In the genomic region with DNA sequence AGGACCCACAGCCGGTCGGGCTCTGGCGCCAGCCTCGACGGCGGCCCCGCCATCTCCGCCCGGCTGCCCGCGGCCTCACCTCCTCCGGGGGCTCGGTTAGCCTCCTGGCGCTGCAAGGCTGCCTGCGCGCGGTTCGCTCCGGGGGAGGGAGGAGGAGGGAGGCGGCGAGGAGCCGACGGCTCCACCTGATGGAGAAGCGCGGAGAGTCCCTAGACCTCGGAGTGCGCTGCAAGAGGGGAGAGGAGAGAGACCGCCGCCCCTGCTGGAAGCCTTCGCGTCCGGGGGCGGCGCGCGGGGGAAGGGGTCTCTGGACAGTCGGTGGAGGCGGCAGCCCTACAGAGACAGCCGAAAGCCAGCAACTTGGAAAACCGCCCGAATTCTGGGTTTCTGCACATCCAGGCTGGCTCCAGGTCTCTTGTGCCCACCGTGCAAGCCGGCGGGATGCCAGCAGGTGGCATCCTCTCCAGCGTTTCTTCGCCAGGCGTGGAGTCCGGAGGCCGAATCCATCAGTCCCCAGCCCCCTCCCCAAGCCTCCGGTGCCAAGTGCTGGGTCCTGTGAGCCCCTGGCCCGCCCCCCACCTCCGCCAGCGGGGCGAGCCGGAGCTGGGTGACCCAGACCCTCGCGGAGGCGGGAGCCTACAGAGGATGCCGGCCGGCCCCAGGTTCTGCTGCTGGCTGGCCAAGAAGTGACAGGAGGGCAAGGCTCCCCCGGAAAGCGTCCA, we compare ENCODE assay signal across 8 cellular contexts.
DNase-seq lines count a peak whose midpoint lies in the region; ATAC-seq and TF ChIP-seq lines count a peak whose summit lies in the region.

No MANE protein-coding gene starts in this region.

- no peaks in the 10 kb centered on the region for H3K9me3 ChIP-seq in HAP-1

- H3K4me3 ChIP-seq in HAP-1 (no peak overlapping the region), skeletal muscle cell (ENCODE audit: low read depth, low read length) (peak overlapping the region; percentile 45)

- H3K4me1 ChIP-seq in HAP-1, result no peaks in the 10 kb centered on the region

- DNase-seq in AG09319 (ENCODE audit: extremely low read depth, low read depth), result no peak
- peak; percentile 17 to 41 for DNase-seq in HAP-1 (ENCODE audit: low spot score in 2 of 2)
- DNase-seq in RPMI8226, result peak; percentile 29
- DNase-seq in head of caudate nucleus, result peak; percentile 40 to 88 (median 73)
- no peak for DNase-seq in skeletal muscle cell (ENCODE audit: low read depth)
- DNase-seq in 8988T, result no peak
- no peak for DNase-seq in activated naive CD4-positive, alpha-beta T cell treated with Interleukin-2 at 50 U/mL for 16 hours

- in situ Hi-C loops in HAP-1 (cut with MboI; ENCODE audit: low sequenced_read_pairs), result no loop called here

- H3K36me3 ChIP-seq in HAP-1 (replicated peaks), result no peaks in the 10 kb centered on the region

- TF ChIP-seq CTCF in AG09319 (IDR thresholded peaks at IDR 0.05; ENCODE audit: low read depth, low read length), result peak; percentile 21

- intact Hi-C loops in head of caudate nucleus (cut with DNase I), result loop anchor here (10.0 kb wide), 2 partner anchors 71 to 341 kb away; no protein-coding TSS in a partner anchor

- no peak for ATAC-seq in HG02840 (IDR thresholded peaks at IDR 0.05; ENCODE audit: low FRiP score, unreplicated experiment)

- H3K27me3 ChIP-seq in HAP-1 (ENCODE audit: low read depth), result peaks cover 46% of the 10 kb centered on the region

Comparison
In these comparisons a context has a peak if more than half of its experiments do, and no peak if none do; other contexts are left out.
1. DNase-seq: peak in HAP-1 (2 of 2), RPMI8226 (single experiment) and head of caudate nucleus (42 of 42); none in AG09319 (single experiment), skeletal muscle cell (single experiment), 8988T (single experiment) and activated naive CD4-positive, alpha-beta T cell treated with Interleukin-2 at 50 U/mL for 16 hours (single experiment).